In the genomic region with DNA sequence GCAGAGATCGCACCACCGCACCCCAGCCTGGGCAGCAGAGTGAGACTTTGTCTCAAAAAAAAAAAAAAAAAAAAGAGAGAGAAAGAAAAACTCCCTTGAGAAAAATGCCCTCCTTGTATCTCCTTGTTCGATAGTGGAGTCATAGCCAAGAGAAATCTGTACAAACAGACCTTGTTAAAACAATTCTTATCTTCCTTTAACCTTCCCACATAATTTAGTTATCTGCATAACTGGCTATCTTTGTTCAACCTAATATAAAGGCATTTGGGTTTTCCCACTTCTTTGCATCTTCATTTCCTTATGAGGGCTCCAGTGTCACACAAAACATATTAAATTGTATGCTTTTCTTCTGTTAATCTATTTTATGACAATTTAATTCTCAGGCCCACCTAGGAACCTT, we compare ENCODE assay signal across 1 cellular context.
TF ChIP-seq lines count a peak whose summit lies in the region.

No MANE protein-coding gene starts in this region.

TF ChIP-seq in K562, 482 proteins besides CTCF, POLR2A, EP300 and RAD21 (continued from another document):
- no peak for TF ChIP-seq USF2 (CRISPR knock-in tag; IDR thresholded peaks at IDR 0.05)
TF ChIP-seq in K562: peak in this region for 7.
